2 cellular contexts compared by ENCODE assay signal in genomic region chr1:100668494-100668893, GRCh38. TPM values are rescaled to one million over a fixed set of nuclear protein-coding genes. Genes with fewer than 3 reads are reported as not detected.
"Had no signal": no experiment of that assay in that cellular context is flagged by ENCODE, and none has a peak within 500 bp of the region (broad histone marks: within the 10 kb centered on the region; RNA-seq: fewer than 3 reads in every experiment).

No MANE protein-coding gene starts in this region.

RNA-seq across cellular contexts. Expression of gene VCAM1, which starts 51.0 kb away (rescaled TPM):
- total RNA-seq: MCF 10A, NCI-H460 had no signal
